In the genomic region with DNA sequence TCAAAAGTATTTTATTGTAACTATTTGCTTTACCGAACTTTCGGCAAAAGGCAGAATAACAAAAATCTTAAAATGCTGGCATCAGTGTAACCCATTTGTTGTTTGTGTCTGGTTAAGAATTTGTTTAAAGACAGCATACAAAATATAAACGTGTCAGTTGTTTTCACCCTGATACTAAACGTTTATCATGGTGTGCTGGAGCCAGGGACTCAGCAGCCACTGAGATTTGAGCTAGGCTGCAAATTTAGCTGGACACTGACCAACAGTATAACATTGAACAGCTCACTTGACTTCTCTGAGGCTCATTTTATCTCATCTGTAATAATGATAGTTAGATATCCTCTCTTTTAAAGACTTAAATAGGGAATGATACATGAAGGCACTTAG, we compare ENCODE assay signal across 14 cellular contexts.
DNase-seq lines count a peak whose midpoint lies in the region; ATAC-seq and TF ChIP-seq lines count a peak whose summit lies in the region.
"Had no signal": no experiment of that assay in that cellular context is flagged by ENCODE, and none has a peak within 500 bp of the region (broad histone marks: within the 10 kb centered on the region; RNA-seq: fewer than 3 reads in every experiment).

No MANE protein-coding gene starts in this region.

- peak; percentile 30 for DNase-seq in AG08396 (ENCODE audit: low spot score)
- DNase-seq in RWPE2 (ENCODE audit: low spot score), result no peak
- DNase-seq in fibroblast of lung (ENCODE audit: low read depth in 2 of 2), result peak; percentile 39 to 78
- no peak for DNase-seq in omental fat pad (ENCODE audit: low spot score)
- no peak for DNase-seq in activated CD4-positive, CD25-positive, alpha-beta regulatory T cell treated with anti-CD3 and anti-CD28 coated beads, Interleukin-2, amount 50 U/mL, for 72 hours
- DNase-seq in LoVo (ENCODE audit: low spot score), result no peak
- DNase-seq in mesothelial cell of epicardium (ENCODE audit: low spot score in 2 of 2, unreplicated experiment in 2 of 2), result no peak
- DNase-seq: activated gamma-delta T cell, Calu3, H9, left colon had no signal

- H4K20me1 ChIP-seq in fibroblast of lung (ENCODE audit: control insufficient read depth, extremely low read depth, insufficient read depth, low read length), result no peaks in the 10 kb centered on the region

- H3K36me3 Mint-ChIP-seq in mesothelial cell of epicardium, result no peaks in the 10 kb centered on the region
- H3K36me3 Mint-ChIP-seq: brain had no signal

- peak overlapping the region; percentile 89 for H3K27ac ChIP-seq in RWPE2 (ENCODE audit: poor library complexity, severe bottlenecking)
- H3K27ac ChIP-seq in fibroblast of lung (ENCODE audit: insufficient read depth, low read length), result peak overlapping the region; percentile 93
- H3K27ac ChIP-seq: HL-60 had no signal

- H3K36me3 ChIP-seq in RWPE2 (ENCODE audit: low read depth), result no peaks in the 10 kb centered on the region
- H3K36me3 ChIP-seq in fibroblast of lung (ENCODE audit: control insufficient read depth, insufficient read depth, low read length), result no peaks in the 10 kb centered on the region

- H3K27me3 Mint-ChIP-seq in mesothelial cell of epicardium (ENCODE audit: low read depth), result no peaks in the 10 kb centered on the region

- no peak overlapping the region for H3K4me3 ChIP-seq in RWPE2 (ENCODE audit: severe bottlenecking)
- H3K4me3 ChIP-seq in fibroblast of lung (replicated peaks in 1 of 4; ENCODE audit: control extremely low read depth in 1 of 4, insufficient read depth in 1 of 4, low read depth in 3 of 4, low read length in 4 of 4), result no peak overlapping the region

- peaks cover 11% of the 10 kb centered on the region for H3K9me3 Mint-ChIP-seq in mesothelial cell of epicardium
- H3K9me3 Mint-ChIP-seq: H9 had no signal

- no peaks in the 10 kb centered on the region for H3K27me3 ChIP-seq in RWPE2 (ENCODE audit: insufficient read depth, poor library complexity, severe bottlenecking)
- no peaks in the 10 kb centered on the region for H3K27me3 ChIP-seq in fibroblast of lung (ENCODE audit: control insufficient read depth, insufficient read depth, low read length)

- H3K27ac Mint-ChIP-seq in mesothelial cell of epicardium, result no peak overlapping the region
- H3K27ac Mint-ChIP-seq: H9 had no signal

- H3K79me2 ChIP-seq in fibroblast of lung (ENCODE audit: control insufficient read depth, insufficient read depth, low read length), result no peaks in the 10 kb centered on the region

- H3K4me1 Mint-ChIP-seq in mesothelial cell of epicardium, result peaks cover 25% of the 10 kb centered on the region
- H3K4me1 Mint-ChIP-seq: brain, H9 had no signal

- H3K4me1 ChIP-seq in RWPE2 (ENCODE audit: insufficient read depth, poor library complexity, severe bottlenecking), result peaks cover 27% of the 10 kb centered on the region
- peaks cover 11% of the 10 kb centered on the region for H3K4me1 ChIP-seq in fibroblast of lung (ENCODE audit: control insufficient read depth, extremely low read depth, insufficient read depth, low read length)

- no peak for TF ChIP-seq CTCF in RWPE2 (IDR thresholded peaks at IDR 0.05; ENCODE audit: poor library complexity, severe bottlenecking)
- TF ChIP-seq CTCF in fibroblast of lung (conservative IDR thresholded peaks at IDR 0.05 in 1 of 2, IDR thresholded peaks at IDR 0.05 in 1 of 2; ENCODE audit: low read depth in 1 of 2, low read length in 2 of 2), result no peak
- no peak for TF ChIP-seq CTCF in omental fat pad (IDR thresholded peaks at IDR 0.05)
- no peak for TF ChIP-seq CTCF in mesothelial cell of epicardium (IDR thresholded peaks at IDR 0.05; ENCODE audit: unreplicated experiment)

- H3K4me2 ChIP-seq in fibroblast of lung (ENCODE audit: extremely low read depth, insufficient read depth, low read length), result peak overlapping the region; percentile 76

- H3K9ac ChIP-seq in fibroblast of lung (ENCODE audit: insufficient read depth, low read length), result no peak overlapping the region

- no peak overlapping the region for H3K4me3 Mint-ChIP-seq in mesothelial cell of epicardium
- H3K4me3 Mint-ChIP-seq: brain, H9 had no signal

- no peaks in the 10 kb centered on the region for H3K9me3 ChIP-seq in RWPE2 (ENCODE audit: severe bottlenecking)
- no peaks in the 10 kb centered on the region for H3K9me3 ChIP-seq in fibroblast of lung (ENCODE audit: control insufficient read depth, insufficient read depth, low read depth, low read length)

- H2AFZ ChIP-seq in fibroblast of lung (ENCODE audit: low read length), result no peak overlapping the region

- ATAC-seq in RWPE2 (ENCODE audit: low read depth), result peak; percentile 15; the same call in 1 of the 3 replicates
- ATAC-seq in omental fat pad (ENCODE audit: low FRiP score), result peak; percentile 9
- ATAC-seq in HG03457 (IDR thresholded peaks at IDR 0.05; ENCODE audit: unreplicated experiment), result no peak
- ATAC-seq: left colon had no signal

Comparison
In these comparisons a context has a peak if more than half of its experiments do, and no peak if none do; other contexts are left out.
1. DNase-seq: peak in AG08396 (single experiment) and fibroblast of lung (2 of 2); none in RWPE2 (single experiment), omental fat pad (single experiment), activated CD4-positive, CD25-positive, alpha-beta regulatory T cell treated with anti-CD3 and anti-CD28 coated beads, Interleukin-2, amount 50 U/mL, for 72 hours (single experiment), LoVo (single experiment) and mesothelial cell of epicardium (0 of 2).